In genomic region chr1:223831755-223832636, GRCh38 we compare ENCODE assay signal across 8 cellular contexts. TPM values are rescaled to one million over a fixed set of nuclear protein-coding genes. Genes with fewer than 3 reads are reported as not detected.
DNase-seq lines count a peak whose midpoint lies in the region; ATAC-seq and FAIRE-seq lines count a peak whose summit lies in the region.

No MANE protein-coding gene starts in this region.

- 55% methylated on average over 3 of the region's 3 CpGs for WGBS in urinary bladder

- no peaks in the 10 kb centered on the region for H3K36me3 ChIP-seq in urinary bladder (ENCODE audit: insufficient read depth)
- no peaks in the 10 kb centered on the region for H3K36me3 ChIP-seq in H7 (replicated peaks; ENCODE audit: control insufficient read depth, insufficient read depth, low read length)

- H3K36me3 Mint-ChIP-seq in activated naive CD8-positive, alpha-beta T cell treated with anti-CD3 and anti-CD28 coated beads, Interleukin-2, amount 50 U/mL, for 24 hours (ENCODE audit: low read depth), result peaks cover 9% of the 10 kb centered on the region

- FAIRE-seq in islet of Langerhans (lab: Jason Lieb, UNC), result peak; percentile 91

- H3K27me3 Mint-ChIP-seq in activated naive CD8-positive, alpha-beta T cell treated with anti-CD3 and anti-CD28 coated beads, Interleukin-2, amount 50 U/mL, for 24 hours, result no peaks in the 10 kb centered on the region

- H3K9me3 Mint-ChIP-seq in activated naive CD8-positive, alpha-beta T cell treated with anti-CD3 and anti-CD28 coated beads, Interleukin-2, amount 50 U/mL, for 24 hours, result no peaks in the 10 kb centered on the region

- peak overlapping the region; percentile 66 for H3K4me3 Mint-ChIP-seq in activated naive CD8-positive, alpha-beta T cell treated with anti-CD3 and anti-CD28 coated beads, Interleukin-2, amount 50 U/mL, for 24 hours

- H3K27me3 ChIP-seq in H7 (ENCODE audit: control insufficient read depth, insufficient read depth, low read length), result no peaks in the 10 kb centered on the region

- H3K4me1 ChIP-seq in urinary bladder (ENCODE audit: insufficient read depth), result peaks cover 7% of the 10 kb centered on the region

- H3K4me3 ChIP-seq in urinary bladder (ENCODE audit: low read depth, low read length) (no peak overlapping the region), H7 (ENCODE audit: insufficient read depth, low read depth, low read length) (no peak overlapping the region)

- H3K27ac Mint-ChIP-seq in activated naive CD8-positive, alpha-beta T cell treated with anti-CD3 and anti-CD28 coated beads, Interleukin-2, amount 50 U/mL, for 24 hours, result no peak overlapping the region

- DNase-seq in DMS53 (lab: John Stamatoyannopoulos, UW), result peak; percentile 63
- peak; percentile 77 for DNase-seq in HS-5 (ENCODE audit: low read depth)
- DNase-seq in activated naive CD8-positive, alpha-beta T cell treated with anti-CD3 and anti-CD28 coated beads, Interleukin-2, amount 50 U/mL, for 24 hours, result no peak
- no peak for DNase-seq in iPS-NIHi7 (ENCODE audit: extremely low spot score)
- no peak for DNase-seq in COR-L47 (lab: John Stamatoyannopoulos, UW)
- DNase-seq in H7, result no peak

- peaks cover 29% of the 10 kb centered on the region for H3K4me1 Mint-ChIP-seq in activated naive CD8-positive, alpha-beta T cell treated with anti-CD3 and anti-CD28 coated beads, Interleukin-2, amount 50 U/mL, for 24 hours

- ATAC-seq in activated naive CD8-positive, alpha-beta T cell treated with anti-CD3 and anti-CD28 coated beads, Interleukin-2, amount 50 U/mL, for 24 hours, result peak; percentile 76

- H3K27ac ChIP-seq in urinary bladder (ENCODE audit: low read depth), result peak overlapping the region; percentile 23

RNA-seq across cellular contexts. Expression of gene TP53BP2, which starts 13.8 kb away (rescaled TPM):
- total RNA-seq in urinary bladder, result 42.8 TPM
- 15.4 TPM for polyA plus RNA-seq in urinary bladder
- 42.7 and 48.5 TPM in 2 replicates for total RNA-seq in H7 (2014; rRNA removed; shearing (Covaris generic))

Comparison
In these comparisons a context has a peak if more than half of its experiments do, and no peak if none do; other contexts are left out.
1. DNase-seq: peak in DMS53 (single experiment) and HS-5 (single experiment); none in activated naive CD8-positive, alpha-beta T cell treated with anti-CD3 and anti-CD28 coated beads, Interleukin-2, amount 50 U/mL, for 24 hours (single experiment), iPS-NIHi7 (single experiment), COR-L47 (single experiment) and H7 (single experiment).